In the genomic region with DNA sequence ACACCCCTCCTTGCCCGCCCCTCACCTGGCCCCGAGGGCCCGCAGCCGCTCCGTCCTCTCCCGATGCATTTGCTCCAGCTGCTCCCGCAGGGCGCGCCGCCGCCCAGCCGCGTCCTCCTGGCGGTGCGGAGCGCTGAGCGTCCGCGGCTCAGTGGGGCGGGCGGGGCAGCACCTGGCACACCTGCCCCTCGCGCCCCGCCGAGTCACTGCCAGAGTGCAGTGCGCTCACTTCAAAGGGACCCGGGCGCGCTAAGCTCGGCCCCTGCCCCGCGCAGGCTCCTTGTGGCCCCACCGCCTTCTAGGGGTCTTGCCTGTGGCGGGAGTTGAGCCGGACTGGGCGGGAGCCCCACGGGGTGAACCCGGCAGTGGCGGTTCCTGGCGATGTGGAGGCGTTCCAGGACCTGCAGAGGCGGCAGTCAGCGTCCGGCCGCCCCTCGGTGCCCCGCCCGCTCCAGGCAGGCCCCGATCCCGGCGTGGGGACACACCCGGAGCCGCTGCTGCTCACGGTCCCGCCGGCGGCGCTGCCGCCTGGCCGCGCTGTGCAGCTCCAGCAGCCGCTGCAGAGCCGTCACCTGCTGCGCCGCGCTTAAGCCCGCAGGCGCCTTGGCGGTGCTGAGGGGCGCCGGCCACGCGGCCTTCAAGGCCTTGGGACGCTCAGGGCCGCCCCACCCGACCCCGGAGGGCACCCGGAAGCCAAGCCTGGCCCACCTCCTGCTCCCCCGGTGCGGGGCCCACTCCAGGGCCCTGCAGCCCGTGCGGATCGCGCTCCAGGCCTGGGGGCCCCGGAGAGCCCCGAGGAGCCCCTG, we compare ENCODE assay signal across 8 cellular contexts. TPM values are rescaled to one million over a fixed set of nuclear protein-coding genes. Genes with fewer than 3 reads are reported as not detected.
A peak's percentile ranks its signal among the peaks of the same experiment; 100 is the strongest.
DNase-seq lines count a peak whose midpoint lies in the region; ATAC-seq and TF ChIP-seq lines count a peak whose summit lies in the region.

No MANE protein-coding gene starts in this region.

- no peak overlapping the region for H3K27ac Mint-ChIP-seq in CD4-positive, alpha-beta T cell
- H3K27ac Mint-ChIP-seq in IgD-negative memory B cell = peak overlapping the region in 1 of 3 donors; percentile 71
- H3K27ac Mint-ChIP-seq in stimulated activated effector memory CD8-positive, alpha-beta T cell treated with anti-CD3 and anti-CD28 coated beads, Interleukin-12 subunit alpha, Interleukin-12 subunit beta, amount 100 ng/mL, for 72 hours = no peak overlapping the region

- no peaks in the 10 kb centered on the region for H3K9me3 ChIP-seq in CD4-positive, alpha-beta T cell (ENCODE audit: control insufficient read depth, low read length)

- H3K27me3 ChIP-seq in CD4-positive, alpha-beta T cell (ENCODE audit: control insufficient read depth, insufficient read depth, low read length) = peaks cover 4% of the 10 kb centered on the region

- peak overlapping the region; percentile 60 for H3K4me3 Mint-ChIP-seq in CD4-positive, alpha-beta T cell
- peak overlapping the region in 3 of 4 donors; percentile 71 to 83 (median 81) for H3K4me3 Mint-ChIP-seq in IgD-negative memory B cell
- peak overlapping the region; percentile 68 for H3K4me3 Mint-ChIP-seq in stimulated activated effector memory CD8-positive, alpha-beta T cell treated with anti-CD3 and anti-CD28 coated beads, Interleukin-12 subunit alpha, Interleukin-12 subunit beta, amount 100 ng/mL, for 72 hours

- peak; percentile 92 for ATAC-seq in CD4-positive, alpha-beta T cell (ENCODE audit: poor library complexity)
- ATAC-seq in GM19351 (IDR thresholded peaks at IDR 0.05; ENCODE audit: unreplicated experiment) = peak; percentile 75
- peak; percentile 85 for ATAC-seq in stimulated activated effector memory CD8-positive, alpha-beta T cell treated with anti-CD3 and anti-CD28 coated beads, Interleukin-12 subunit alpha, Interleukin-12 subunit beta, amount 100 ng/mL, for 72 hours

- no peak overlapping the region for H3K27ac ChIP-seq in CD4-positive, alpha-beta T cell (ENCODE audit: low read depth, low read length)

- no peaks in the 10 kb centered on the region for H3K9me3 Mint-ChIP-seq in CD4-positive, alpha-beta T cell
- no peaks in the 10 kb centered on the region for H3K9me3 Mint-ChIP-seq in IgD-negative memory B cell
- no peaks in the 10 kb centered on the region for H3K9me3 Mint-ChIP-seq in stimulated activated effector memory CD8-positive, alpha-beta T cell treated with anti-CD3 and anti-CD28 coated beads, Interleukin-12 subunit alpha, Interleukin-12 subunit beta, amount 100 ng/mL, for 72 hours

- intact Hi-C loops in CD4-positive, alpha-beta T cell (cut with DNase I, micrococcal nuclease) = loop anchor here in 1 of 2 experiments (10.0 kb wide), 1 partner anchor 565 kb away; the partner anchor contains the start of gene STRIP2

- no peak for TF ChIP-seq CTCF in CD4-positive, alpha-beta T cell (IDR thresholded peaks at IDR 0.05)

- POLR2A ChIA-PET in CD4-positive, alpha-beta T cell (lab: Charles Lee) = interaction anchor here (1.0 to 1.8 kb wide), 2 partner anchors 14 to 130 kb away, joined by 3 to 4 read pairs; no protein-coding TSS in a partner anchor

- H3K27me3 Mint-ChIP-seq in CD4-positive, alpha-beta T cell = no peaks in the 10 kb centered on the region
- peaks cover 6% of the 10 kb centered on the region for H3K27me3 Mint-ChIP-seq in IgD-negative memory B cell

- H3K36me3 Mint-ChIP-seq in CD4-positive, alpha-beta T cell (ENCODE audit: low read depth) = peaks cover 11% of the 10 kb centered on the region
- H3K36me3 Mint-ChIP-seq in IgD-negative memory B cell = peaks cover 11% of the 10 kb centered on the region
- H3K36me3 Mint-ChIP-seq in stimulated activated effector memory CD8-positive, alpha-beta T cell treated with anti-CD3 and anti-CD28 coated beads, Interleukin-12 subunit alpha, Interleukin-12 subunit beta, amount 100 ng/mL, for 72 hours = peaks cover 15% of the 10 kb centered on the region

- CTCF ChIA-PET in CD4-positive, alpha-beta T cell (lab: Charles Lee) = interaction anchor here (2.7 kb wide), 1 partner anchor 14 kb away, joined by 11 read pairs; no protein-coding TSS in a partner anchor

- DNase-seq in CD4-positive, alpha-beta T cell = peak in 9 of 10 experiments; percentile 6 to 53 (median 27)
- DNase-seq in activated CD4-positive, alpha-beta T cell treated with anti-CD3 and anti-CD28 coated beads for 24 hours (ENCODE audit: low read depth in 2 of 2) = peak; percentile 12 to 29
- DNase-seq in ecto neural progenitor cell (ENCODE audit: low spot score) (peak; percentile 81), medulla oblongata (ENCODE audit: extremely low spot score) (peak; percentile 34), NCI-H1105 treated with DMSO at 0.1 percent for 48 hours (lab: John Stamatoyannopoulos, UW) (no peak)
- peak; percentile 40 to 80 for DNase-seq in stimulated activated effector memory CD8-positive, alpha-beta T cell treated with anti-CD3 and anti-CD28 coated beads, Interleukin-12 subunit alpha, Interleukin-12 subunit beta, amount 100 ng/mL, for 72 hours (ENCODE audit: low spot score in 2 of 2)

- peaks cover 28% of the 10 kb centered on the region for H3K4me1 Mint-ChIP-seq in CD4-positive, alpha-beta T cell (ENCODE audit: low read depth)
- H3K4me1 Mint-ChIP-seq in IgD-negative memory B cell = peaks cover 12 to 20% (median 15%) of the 10 kb centered on the region in 3 donors
- H3K4me1 Mint-ChIP-seq in stimulated activated effector memory CD8-positive, alpha-beta T cell treated with anti-CD3 and anti-CD28 coated beads, Interleukin-12 subunit alpha, Interleukin-12 subunit beta, amount 100 ng/mL, for 72 hours = peaks cover 21% of the 10 kb centered on the region

RNA-seq across cellular contexts. Expression of gene ATP6V1F, which starts 6.7 kb away (rescaled TPM):
- 10 to 100 TPM; 49.6 to 54.3 TPM for total RNA-seq in CD4-positive, alpha-beta T cell
- 325 TPM for polyA plus RNA-seq in IgD-negative memory B cell

RNA-seq across cellular contexts. Expression of gene FLNC, which starts 39.1 kb away (rescaled TPM):
- under 1 TPM; 0.06 to 0.08 TPM for total RNA-seq in CD4-positive, alpha-beta T cell
- polyA plus RNA-seq in IgD-negative memory B cell = not detected

RNA-seq across cellular contexts. Expression of gene KCP, which starts 41.2 kb away (rescaled TPM):
- under 1 TPM in 1 of 2 experiments, not detected in 1; 0.11 TPM for total RNA-seq in CD4-positive, alpha-beta T cell
- 0.26 TPM for polyA plus RNA-seq in IgD-negative memory B cell
